11 cellular contexts compared by ENCODE assay signal in the genomic region with DNA sequence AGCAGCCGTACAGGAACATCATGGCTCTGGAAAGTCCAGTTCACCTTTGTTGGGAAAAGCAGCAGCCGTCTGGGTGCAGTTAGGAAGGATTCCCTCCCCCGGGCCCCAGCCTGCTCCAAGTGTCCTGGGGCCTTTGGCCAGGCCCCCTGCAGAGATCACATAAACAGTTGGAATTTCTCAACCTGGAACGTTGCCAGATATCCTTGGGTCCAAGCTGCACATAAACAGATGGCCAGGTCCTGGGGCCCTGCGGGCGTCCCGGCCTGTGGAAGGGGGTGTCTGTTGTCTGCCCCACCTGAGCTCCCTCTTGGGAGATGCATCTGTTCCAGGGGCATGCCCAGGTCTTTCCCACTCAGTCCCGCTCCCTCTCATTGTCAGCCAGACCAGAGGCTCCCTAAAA.
DNase-seq lines count a peak whose midpoint lies in the region; ATAC-seq, FAIRE-seq and TF ChIP-seq lines count a peak whose summit lies in the region.
"Had no signal": no experiment of that assay in that cellular context is flagged by ENCODE, and none has a peak within 500 bp of the region (broad histone marks: within the 10 kb centered on the region; RNA-seq: fewer than 3 reads in every experiment).

No MANE protein-coding gene starts in this region.

- no peak overlapping the region for H3K4me3 ChIP-seq in K562
- H3K4me3 ChIP-seq in right atrium auricular region = no peak overlapping the region
- no peak overlapping the region for H3K4me3 ChIP-seq in uterus
- H3K4me3 ChIP-seq in neural progenitor cell = no peak overlapping the region

- no peaks in the 10 kb centered on the region for H3K9me3 ChIP-seq in K562 (replicated peaks; ENCODE audit: control insufficient read depth, insufficient read depth, low read depth, low read length)
- H3K9me3 ChIP-seq in right atrium auricular region = no peaks in the 10 kb centered on the region
- H3K9me3 ChIP-seq in uterus = no peaks in the 10 kb centered on the region
- no peaks in the 10 kb centered on the region for H3K9me3 ChIP-seq in neural progenitor cell (ENCODE audit: low read depth)

- no peak for TF ChIP-seq EP300 in K562 (IDR thresholded peaks at IDR 0.05; ENCODE audit: low read length)

- ATAC-seq in K562 (no peak), HG02870 (IDR thresholded peaks at IDR 0.05; ENCODE audit: unreplicated experiment) (no peak)
- ATAC-seq in natural killer cell treated with Interleukin-12 subunit alpha and Interleukin-12 subunit beta and Interleukin-15 and Interleukin-18, amount 100 ng/mL, for 72 hours = no peak

- H3K27ac ChIP-seq in K562 (ENCODE audit: extremely low read depth, low read depth, low read length) (no peak overlapping the region), right atrium auricular region (peak overlapping the region; percentile 55 to 64), uterus (peak overlapping the region; percentile 67 to 78), neural progenitor cell (no peak overlapping the region)

- H3K27me3 ChIP-seq in K562 (ENCODE audit: control insufficient read depth in 2 of 2, insufficient read depth in 2 of 2, low read length in 2 of 2) (peaks cover 0 to 19% of the 10 kb centered on the region in 2 experiments; a peak in 2 of 5 replicates), right atrium auricular region (no peaks in the 10 kb centered on the region), uterus (no peaks in the 10 kb centered on the region), neural progenitor cell (no peaks in the 10 kb centered on the region)

- H3K27ac Mint-ChIP-seq in natural killer cell treated with Interleukin-12 subunit alpha and Interleukin-12 subunit beta and Interleukin-15 and Interleukin-18, amount 100 ng/mL, for 72 hours = no peak overlapping the region
- H3K27ac Mint-ChIP-seq in neural progenitor cell = no peak overlapping the region

- H3K4me1 Mint-ChIP-seq in natural killer cell treated with Interleukin-12 subunit alpha and Interleukin-12 subunit beta and Interleukin-15 and Interleukin-18, amount 100 ng/mL, for 72 hours (ENCODE audit: low read depth in 2 of 2) = peaks cover 0 to 1% of the 10 kb centered on the region in 2 donors
- H3K4me1 Mint-ChIP-seq in neural progenitor cell = peaks cover 7% of the 10 kb centered on the region

- TF ChIP-seq POLR2A in K562 (conservative IDR thresholded peaks at IDR 0.05) = no peak
- TF ChIP-seq POLR2A in uterus (IDR thresholded peaks at IDR 0.05) = no peak

- peak; percentile 81 for DNase-seq in LHCN-M2 (ENCODE audit: low read depth)
- no peak for DNase-seq in K562 (ENCODE audit: extremely low read depth in 1 of 4, low spot score in 3 of 4)
- no peak for DNase-seq in right atrium auricular region (ENCODE audit: low spot score)
- DNase-seq in uterus = peak; percentile 74 to 76
- no peak for DNase-seq in natural killer cell treated with Interleukin-12 subunit alpha and Interleukin-12 subunit beta and Interleukin-15 and Interleukin-18, amount 100 ng/mL, for 72 hours (ENCODE audit: low spot score)
- no peak for DNase-seq in neural progenitor cell (ENCODE audit: low spot score)
- DNase-seq: activated CD4-positive, alpha-beta T cell treated with anti-CD3 and anti-CD28 coated beads for 1 hour; activated gamma-delta T cell; Kasumi-1 had no signal

- no peaks in the 10 kb centered on the region for H3K9me3 Mint-ChIP-seq in natural killer cell treated with Interleukin-12 subunit alpha and Interleukin-12 subunit beta and Interleukin-15 and Interleukin-18, amount 100 ng/mL, for 72 hours
- H3K9me3 Mint-ChIP-seq in neural progenitor cell = no peaks in the 10 kb centered on the region
- H3K9me3 Mint-ChIP-seq: neural crest cell had no signal

- H3K27me3 Mint-ChIP-seq in natural killer cell treated with Interleukin-12 subunit alpha and Interleukin-12 subunit beta and Interleukin-15 and Interleukin-18, amount 100 ng/mL, for 72 hours = peaks cover 0 to 2% of the 10 kb centered on the region in 2 donors
- H3K27me3 Mint-ChIP-seq in neural progenitor cell (ENCODE audit: insufficient read depth, low read depth) = peaks cover 9% of the 10 kb centered on the region

- no peaks in the 10 kb centered on the region for H3K36me3 ChIP-seq in K562 (ENCODE audit: control insufficient read depth, insufficient read depth, low read length)
- H3K36me3 ChIP-seq in right atrium auricular region = no peaks in the 10 kb centered on the region
- H3K36me3 ChIP-seq in uterus = no peaks in the 10 kb centered on the region
- H3K36me3 ChIP-seq in neural progenitor cell = no peaks in the 10 kb centered on the region

- H3K4me2 ChIP-seq in K562 (ENCODE audit: insufficient read depth, low read length) = no peak overlapping the region
- H3K4me2 ChIP-seq in neural progenitor cell = no peak overlapping the region

- H4K20me1 ChIP-seq in K562 (replicated peaks; ENCODE audit: control insufficient read depth, insufficient read depth, low read length) (no peaks in the 10 kb centered on the region), neural progenitor cell (ENCODE audit: low read depth) (no peaks in the 10 kb centered on the region)

- 0% methylated on average over 8 of the region's 8 CpGs for WGBS in K562 (ENCODE audit: insufficient coverage, low coverage, missing lambda C conversion rate)

- intact Hi-C loops in K562 (cut with micrococcal nuclease) = no loop called here
- intact Hi-C loops in uterus (cut with DNase I; ENCODE audit: low total_unique reads) = loop anchor here (10.0 kb wide), 1 partner anchor 279 kb away; no protein-coding TSS in a partner anchor

- no TSS peak for BruUV-seq in K562 (replicated peaks; lab: Mats Ljungman, UMichigan)

- in situ Hi-C loops in K562 (cut with MboI) = no loop called here

- CTCF ChIA-PET in K562 (lab: Yijun Ruan, JAX; ENCODE audit: low intra/inter-chr PET ratio) = no interaction called here

- H3F3A ChIP-seq in neural progenitor cell (ENCODE audit: low read depth) = no peaks in the 10 kb centered on the region

- no peak overlapping the region for H3K9ac ChIP-seq in K562 (ENCODE audit: insufficient read depth in 1 of 2, low read depth in 2 of 2, low read length in 2 of 2)
- no peak overlapping the region for H3K9ac ChIP-seq in neural progenitor cell

- H3K9me1 ChIP-seq in K562 (ENCODE audit: control insufficient read depth, insufficient read depth, low read length) = no peaks in the 10 kb centered on the region

- no peaks in the 10 kb centered on the region for H3K79me2 ChIP-seq in K562 (ENCODE audit: control insufficient read depth, insufficient read depth, low read length)
- H3K79me2 ChIP-seq in neural progenitor cell (ENCODE audit: low read depth) = no peaks in the 10 kb centered on the region

- POLR2A ChIA-PET in K562 (lab: Yijun Ruan, JAX) = interaction anchor here (0.7 to 1.1 kb wide), 2 partner anchors 9 to 35 kb away, joined by 3 read pairs; no protein-coding TSS in a partner anchor

- TF ChIP-seq RAD21 in K562 (CRISPR knock-in tag; conservative IDR thresholded peaks at IDR 0.05 in 1 of 2, IDR thresholded peaks at IDR 0.05 in 1 of 2) = no peak

- TF ChIP-seq CTCF in K562 (IDR thresholded peaks at IDR 0.05 in 2 of 3, conservative IDR thresholded peaks at IDR 0.05 in 1 of 3; ENCODE audit: insufficient read depth in 2 of 3, low read depth in 1 of 3, low read length in 3 of 3) = no peak
- no peak for TF ChIP-seq CTCF in right atrium auricular region (IDR thresholded peaks at IDR 0.05)
- TF ChIP-seq CTCF in uterus (IDR thresholded peaks at IDR 0.05) = no peak
- TF ChIP-seq CTCF in neural progenitor cell (IDR thresholded peaks at IDR 0.05) = no peak

- no peak overlapping the region for H2AFZ ChIP-seq in K562 (ENCODE audit: low read depth, low read length)
- H2AFZ ChIP-seq in neural progenitor cell (replicated peaks) = no peak overlapping the region

- no peaks in the 10 kb centered on the region for H3K36me3 Mint-ChIP-seq in natural killer cell treated with Interleukin-12 subunit alpha and Interleukin-12 subunit beta and Interleukin-15 and Interleukin-18, amount 100 ng/mL, for 72 hours
- H3K36me3 Mint-ChIP-seq in neural progenitor cell = no peaks in the 10 kb centered on the region

- H3K4me1 ChIP-seq in K562 (replicated peaks in 1 of 2; ENCODE audit: control insufficient read depth in 2 of 2, insufficient read depth in 2 of 2, low read length in 2 of 2) = no peaks in the 10 kb centered on the region
- peaks cover 0 to 53% of the 10 kb centered on the region in 2 donors for H3K4me1 ChIP-seq in right atrium auricular region
- H3K4me1 ChIP-seq in uterus = peaks cover 0 to 14% of the 10 kb centered on the region in 2 donors
- no peaks in the 10 kb centered on the region for H3K4me1 ChIP-seq in neural progenitor cell

- FAIRE-seq in K562 (lab: Jason Lieb, UNC) = no peak

- no peak overlapping the region for H3K4me3 Mint-ChIP-seq in natural killer cell treated with Interleukin-12 subunit alpha and Interleukin-12 subunit beta and Interleukin-15 and Interleukin-18, amount 100 ng/mL, for 72 hours
- H3K4me3 Mint-ChIP-seq in neural progenitor cell = no peak overlapping the region
- H3K4me3 Mint-ChIP-seq: neural crest cell had no signal

TF ChIP-seq in K562, 482 proteins besides CTCF, POLR2A, EP300 and RAD21:
- TF ChIP-seq NFIC (IDR thresholded peaks at IDR 0.05) = peak; percentile 48
- TF ChIP-seq TCF3 (CRISPR knock-in tag; IDR thresholded peaks at IDR 0.05) = no peak

Comparison
In these comparisons a context has a peak if more than half of its experiments do, and no peak if none do; other contexts are left out.
1. DNase-seq: peak in LHCN-M2 (single experiment) and uterus (2 of 2); none in K562 (0 of 4), right atrium auricular region (single experiment), natural killer cell treated with Interleukin-12 subunit alpha and Interleukin-12 subunit beta and Interleukin-15 and Interleukin-18, amount 100 ng/mL, for 72 hours (single experiment) and neural progenitor cell (single experiment).
2. H3K27ac ChIP-seq: peak in right atrium auricular region (2 of 2) and uterus (2 of 2); none in K562 (single experiment) and neural progenitor cell (single experiment).